In genomic region chr11:72413914-72414628, GRCh38 we compare ENCODE assay signal across 8 cellular contexts. TPM values are rescaled to one million over a fixed set of nuclear protein-coding genes. Genes with fewer than 3 reads are reported as not detected.
DNase-seq lines count a peak whose midpoint lies in the region; ATAC-seq and TF ChIP-seq lines count a peak whose summit lies in the region.

No MANE protein-coding gene starts in this region.

- H3F3A ChIP-seq in SK-N-SH (replicated peaks; ENCODE audit: insufficient read depth): peaks cover 8% of the 10 kb centered on the region

- H3K23ac ChIP-seq in trophoblast cell (ENCODE audit: low read length): no peak overlapping the region

- no peak overlapping the region for H4K8ac ChIP-seq in trophoblast cell (ENCODE audit: low read depth, low read length)

- no peaks in the 10 kb centered on the region for H3K27me3 Mint-ChIP-seq in activated naive CD4-positive, alpha-beta T cell treated with anti-CD3 and anti-CD28 coated beads for 36 hours (ENCODE audit: low read depth)

- no peak overlapping the region for H3K27ac Mint-ChIP-seq in activated naive CD4-positive, alpha-beta T cell treated with anti-CD3 and anti-CD28 coated beads for 36 hours

- H3K4me3 ChIP-seq in SK-N-SH (ENCODE audit: low read depth in 2 of 2, low read length in 1 of 2) (no peak overlapping the region), trophoblast cell (ENCODE audit: low read depth, low read length) (no peak overlapping the region), upper lobe of left lung (no peak overlapping the region)

- H3K36me3 ChIP-seq in SK-N-SH (replicated peaks in 1 of 2; ENCODE audit: control insufficient read depth in 1 of 2, insufficient read depth in 2 of 2, low read length in 1 of 2) (no peaks in the 10 kb centered on the region), trophoblast cell (ENCODE audit: control insufficient read depth in 1 of 2, insufficient read depth in 2 of 2, low read length in 2 of 2) (no peaks in the 10 kb centered on the region), upper lobe of left lung (no peaks in the 10 kb centered on the region)

- CTCF ChIA-PET in SK-N-SH (lab: Yijun Ruan, JAX): interaction anchor here (0.5 to 26.4 kb wide), 36 partner anchors 8 to 436 kb away, joined by 3 to 625 read pairs (median 6); partner anchors contain the start of genes ANAPC15, CLPB and PHOX2A
- CTCF ChIA-PET in activated naive CD4-positive, alpha-beta T cell treated with anti-CD3 and anti-CD28 coated beads for 36 hours (lab: Charles Lee): interaction anchor here (0.5 to 4.8 kb wide), 19 partner anchors 9 to 368 kb away, joined by 3 to 58 read pairs (median 5); partner anchors contain the start of gene CLPB

- peaks cover 4% of the 10 kb centered on the region for H3K36me3 Mint-ChIP-seq in activated naive CD4-positive, alpha-beta T cell treated with anti-CD3 and anti-CD28 coated beads for 36 hours (ENCODE audit: low read depth)

- H3K27ac ChIP-seq in SK-N-SH (ENCODE audit: low read depth in 2 of 2, low read length in 1 of 2) (peak overlapping the region; percentile 52 to 100; a peak in 3 of 4 replicates), trophoblast cell (ENCODE audit: low read depth, low read length) (no peak overlapping the region), upper lobe of left lung (peak overlapping the region; percentile 37 to 76 (median 70))

- H3K9me3 ChIP-seq in SK-N-SH: no peaks in the 10 kb centered on the region
- no peaks in the 10 kb centered on the region for H3K9me3 ChIP-seq in trophoblast cell (ENCODE audit: insufficient read depth, low read depth, low read length)
- no peaks in the 10 kb centered on the region for H3K9me3 ChIP-seq in upper lobe of left lung

- TF ChIP-seq POLR2A in upper lobe of left lung (IDR thresholded peaks at IDR 0.05): no peak

- peaks cover 26% of the 10 kb centered on the region for H3K4me1 Mint-ChIP-seq in activated naive CD4-positive, alpha-beta T cell treated with anti-CD3 and anti-CD28 coated beads for 36 hours (ENCODE audit: low read depth)

- WGBS in SK-N-SH (ENCODE audit: low lambda C conversion rate): 25% methylated on average over 3 of the region's 3 CpGs
- WGBS in trophoblast cell (ENCODE audit: extremely low coverage, insufficient coverage, insufficient read length): no CpG with 5 or more reads among the region's 3 CpGs
- WGBS in upper lobe of left lung, 2 donors: 26 to 30% methylated on average over 3 of the region's 3 CpGs

- H4K91ac ChIP-seq in trophoblast cell (ENCODE audit: low read depth, low read length): peak overlapping the region; percentile 84

- H3K27me3 ChIP-seq in SK-N-SH (ENCODE audit: insufficient read depth) (no peaks in the 10 kb centered on the region), trophoblast cell (ENCODE audit: insufficient read depth, low read length) (no peaks in the 10 kb centered on the region), upper lobe of left lung (no peaks in the 10 kb centered on the region)

- H3K4me2 ChIP-seq in SK-N-SH (no peak overlapping the region), trophoblast cell (ENCODE audit: low read length) (no peak overlapping the region)

- TF ChIP-seq RAD21 in SK-N-SH (IDR thresholded peaks at IDR 0.05; ENCODE audit: low read length): peak; percentile 97

- H2AFZ ChIP-seq in SK-N-SH (ENCODE audit: low read depth): no peak overlapping the region
- no peak overlapping the region for H2AFZ ChIP-seq in trophoblast cell (ENCODE audit: insufficient read depth, low read length, poor library complexity)

- H3K9me2 ChIP-seq in SK-N-SH: no peaks in the 10 kb centered on the region

- no peaks in the 10 kb centered on the region for H3K9me3 Mint-ChIP-seq in activated naive CD4-positive, alpha-beta T cell treated with anti-CD3 and anti-CD28 coated beads for 36 hours

- DNase-seq in NK-92 treated with Interleukin-12 subunit alpha and Interleukin-12 subunit beta, amount 100 ng/mL, for 24 hours (lab: John Stamatoyannopoulos, UW): peak; percentile 37
- no peak for DNase-seq in NK-92 (lab: John Stamatoyannopoulos, UW; ENCODE audit: unreplicated experiment)
- peak; percentile 84 for DNase-seq in NCI-H1092 (lab: John Stamatoyannopoulos, UW)
- DNase-seq in SK-N-SH: peak; percentile 80
- peak; percentile 91 for DNase-seq in activated naive CD4-positive, alpha-beta T cell treated with anti-CD3 and anti-CD28 coated beads for 36 hours
- peak; percentile 34 for DNase-seq in glomerular endothelial cell (ENCODE audit: extremely low read depth, low read depth, low spot score)
- DNase-seq in trophoblast cell: peak; percentile 74 to 83
- DNase-seq in upper lobe of left lung: peak; percentile 89 to 92

- intact Hi-C loops in activated naive CD4-positive, alpha-beta T cell treated with anti-CD3 and anti-CD28 coated beads for 36 hours (cut with micrococcal nuclease): loop anchor here (1.0 to 5.0 kb wide), 4 partner anchors 20 to 192 kb away; partner anchors contain the start of genes CLPB and INPPL1

- H3K79me2 ChIP-seq in SK-N-SH (ENCODE audit: insufficient read depth): peaks cover 42% of the 10 kb centered on the region
- H3K79me2 ChIP-seq in trophoblast cell (ENCODE audit: control insufficient read depth, insufficient read depth, low read length, poor library complexity): peaks cover 3% of the 10 kb centered on the region

- POLR2A ChIA-PET in SK-N-SH (lab: Yijun Ruan, JAX): interaction anchor here (0.7 to 11.7 kb wide), 13 partner anchors 17 to 301 kb away, joined by 3 to 368 read pairs (median 13); partner anchors contain the start of genes ANAPC15 and PHOX2A

- peak overlapping the region; percentile 73 for H3K18ac ChIP-seq in trophoblast cell (ENCODE audit: low read length)

- peak; percentile 93 for TF ChIP-seq CTCF in SK-N-SH (IDR thresholded peaks at IDR 0.05)
- TF ChIP-seq CTCF in upper lobe of left lung (IDR thresholded peaks at IDR 0.05): peak; percentile 73 to 85 (median 82)

- H4K12ac ChIP-seq in trophoblast cell (ENCODE audit: low read depth, low read length): no peak overlapping the region

- peak overlapping the region; percentile 94 for H2AK5ac ChIP-seq in trophoblast cell (ENCODE audit: low read length)

- H3K4me1 ChIP-seq in SK-N-SH (ENCODE audit: control insufficient read depth in 1 of 2, insufficient read depth in 2 of 2, low read depth in 1 of 2, low read length in 1 of 2) (peaks cover 23 to 52% of the 10 kb centered on the region in 2 experiments), trophoblast cell (ENCODE audit: control insufficient read depth in 1 of 2, insufficient read depth in 2 of 2, low read length in 2 of 2) (peaks cover 10 to 16% of the 10 kb centered on the region in 2 experiments), upper lobe of left lung (peaks cover 13 to 40% (median 17%) of the 10 kb centered on the region in 4 donors)

- TF ChIP-seq EP300 in SK-N-SH (IDR thresholded peaks at IDR 0.05; ENCODE audit: borderline replicate concordance in 1 of 2, low read depth in 1 of 2, low read length in 1 of 2) (peak in 1 of 2 experiments; percentile 78; a peak in 2 of 4 replicates), upper lobe of left lung (IDR thresholded peaks at IDR 0.05) (no peak)

- no peaks in the 10 kb centered on the region for H4K20me1 ChIP-seq in SK-N-SH (ENCODE audit: insufficient read depth)

- peak overlapping the region; percentile 41 for H2BK5ac ChIP-seq in trophoblast cell (ENCODE audit: low read depth, low read length, poor library complexity)

- peak overlapping the region; percentile 75 for H2BK120ac ChIP-seq in trophoblast cell (ENCODE audit: insufficient read depth, low read length, poor library complexity)

- H2BK12ac ChIP-seq in trophoblast cell (ENCODE audit: low read length): peak overlapping the region; percentile 74

- peak; percentile 87 to 91 for ATAC-seq in upper lobe of left lung (ENCODE audit: low FRiP score in 2 of 2)

- H3K14ac ChIP-seq in trophoblast cell (ENCODE audit: low read length): peak overlapping the region; percentile 62

- peak overlapping the region; percentile 65 for H3K4ac ChIP-seq in trophoblast cell (ENCODE audit: low read depth, low read length)

- H3K4me3 Mint-ChIP-seq in activated naive CD4-positive, alpha-beta T cell treated with anti-CD3 and anti-CD28 coated beads for 36 hours: no peak overlapping the region

- peaks cover 17% of the 10 kb centered on the region for H3K79me1 ChIP-seq in trophoblast cell (ENCODE audit: low read length)

- H3K9ac ChIP-seq in SK-N-SH (no peak overlapping the region), trophoblast cell (ENCODE audit: low read length) (no peak overlapping the region)

TF ChIP-seq in SK-N-SH, 30 proteins besides CTCF, POLR2A, EP300 and RAD21 (continues in another document):
- TF ChIP-seq, protein P1, sequence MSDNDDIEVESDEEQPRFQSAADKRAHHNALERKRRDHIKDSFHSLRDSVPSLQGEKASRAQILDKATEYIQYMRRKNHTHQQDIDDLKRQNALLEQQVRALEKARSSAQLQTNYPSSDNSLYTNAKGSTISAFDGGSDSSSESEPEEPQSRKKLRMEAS (IDR thresholded peaks at IDR 0.05; ENCODE audit: low read depth): no peak
- peak; percentile 62; the same call in 1 of the 2 replicates for TF ChIP-seq RFX5 (IDR thresholded peaks at IDR 0.05; ENCODE audit: low read length)
- TF ChIP-seq NFIC (IDR thresholded peaks at IDR 0.05; ENCODE audit: borderline replicate concordance): peak; percentile 100
- no peak for TF ChIP-seq TAF1 (IDR thresholded peaks at IDR 0.05; ENCODE audit: borderline replicate concordance, low read depth, low read length)
- TF ChIP-seq USF2 (IDR thresholded peaks at IDR 0.05; ENCODE audit: borderline replicate concordance, low read depth, low read length): no peak
- no peak for TF ChIP-seq TEAD4 (IDR thresholded peaks at IDR 0.05; ENCODE audit: borderline replicate concordance, insufficient read depth)
- TF ChIP-seq MXI1 (IDR thresholded peaks at IDR 0.05; ENCODE audit: low read depth, low read length): peak; percentile 76; the same call in 1 of the 2 replicates

RNA-seq across cellular contexts. Expression of gene CLPB, which starts 20.3 kb away (rescaled TPM):
- polyA plus RNA-seq in SK-N-SH (2012; rRNA removed): 29.0 and 33.7 TPM in 2 replicates
- polyA plus RNA-seq in SK-N-SH (2012; cell fraction: cytosol; rRNA removed): 26.8 and 30.3 TPM in 2 replicates
- polyA plus RNA-seq in SK-N-SH (2012; cell fraction: nucleus; rRNA removed): 27.4 and 30.0 TPM in 2 replicates
- total RNA-seq in activated naive CD4-positive, alpha-beta T cell treated with anti-CD3 and anti-CD28 coated beads for 36 hours: 10 to 100 TPM; 42.4 to 47.3 TPM
- total RNA-seq in glomerular endothelial cell (22.5 and 33.0 TPM in 2 replicates), upper lobe of left lung (10 to 100 TPM; 18.9 to 31.4 (median 26.8) TPM)
- polyA plus RNA-seq in trophoblast cell (2013): 38.1 and 40.0 TPM in 2 replicates
